20 cellular contexts compared by ENCODE assay signal in genomic region chr2:54353216-54353615, GRCh38.
"Had no signal": no experiment of that assay in that cellular context is flagged by ENCODE, and none has a peak within 500 bp of the region (broad histone marks: within the 10 kb centered on the region; RNA-seq: fewer than 3 reads in every experiment).

No MANE protein-coding gene starts in this region.

- H3K36me3 ChIP-seq: ovary, spleen, thoracic aorta, upper lobe of right lung had no signal

- H3K27ac Mint-ChIP-seq: activated CD4-positive, alpha-beta memory T cell treated with anti-CD3 and anti-CD28 coated beads for 36 hours; activated CD4-positive, alpha-beta T cell treated with anti-CD3 and anti-CD28 coated beads for 36 hours; activated naive CD8-positive, alpha-beta T cell treated with anti-CD3 and anti-CD28 coated beads for 36 hours; effector memory CD8-positive, alpha-beta T cell; memory B cell; naive thymus-derived CD8-positive, alpha-beta T cell; stimulated activated memory B cell treated with anti-CD40 and anti-IgM and Interleukin-4, amounts not matched to agents 10 μg/mL and 1 μg/mL and 100 μg/mL, for 72 hours had no signal

- H3K4me1 Mint-ChIP-seq: activated CD4-positive, alpha-beta T cell treated with anti-CD3 and anti-CD28 coated beads for 36 hours; activated naive CD8-positive, alpha-beta T cell treated with anti-CD3 and anti-CD28 coated beads for 36 hours; memory B cell; naive thymus-derived CD8-positive, alpha-beta T cell; stimulated activated memory B cell treated with anti-CD40 and anti-IgM and Interleukin-4, amounts not matched to agents 10 μg/mL and 1 μg/mL and 100 μg/mL, for 72 hours had no signal

- H3K27me3 Mint-ChIP-seq: activated naive CD8-positive, alpha-beta T cell treated with anti-CD3 and anti-CD28 coated beads for 36 hours; stimulated activated memory B cell treated with anti-CD40 and anti-IgM and Interleukin-4, amounts not matched to agents 10 μg/mL and 1 μg/mL and 100 μg/mL, for 72 hours had no signal

- H3K4me3 Mint-ChIP-seq: activated CD4-positive, alpha-beta memory T cell treated with anti-CD3 and anti-CD28 coated beads for 36 hours; activated CD4-positive, alpha-beta T cell treated with anti-CD3 and anti-CD28 coated beads for 36 hours; activated naive CD8-positive, alpha-beta T cell treated with anti-CD3 and anti-CD28 coated beads for 36 hours; effector memory CD8-positive, alpha-beta T cell; memory B cell; naive thymus-derived CD8-positive, alpha-beta T cell; stimulated activated memory B cell treated with anti-CD40 and anti-IgM and Interleukin-4, amounts not matched to agents 10 μg/mL and 1 μg/mL and 100 μg/mL, for 72 hours had no signal

- H3K9me3 Mint-ChIP-seq: activated CD4-positive, alpha-beta memory T cell treated with anti-CD3 and anti-CD28 coated beads for 36 hours; effector memory CD8-positive, alpha-beta T cell; stimulated activated memory B cell treated with anti-CD40 and anti-IgM and Interleukin-4, amounts not matched to agents 10 μg/mL and 1 μg/mL and 100 μg/mL, for 72 hours had no signal

- H3K9me3 ChIP-seq: ovary, spleen, thoracic aorta, upper lobe of right lung had no signal

- H3K27me3 ChIP-seq: ovary, spleen, upper lobe of right lung had no signal

- H3K4me1 ChIP-seq: spleen, upper lobe of right lung had no signal

- H3K27ac ChIP-seq: epithelial cell of prostate, ovary, spleen, thoracic aorta, upper lobe of right lung had no signal

- H3K36me3 Mint-ChIP-seq: activated CD4-positive, alpha-beta memory T cell treated with anti-CD3 and anti-CD28 coated beads for 36 hours; activated naive CD8-positive, alpha-beta T cell treated with anti-CD3 and anti-CD28 coated beads for 36 hours; stimulated activated memory B cell treated with anti-CD40 and anti-IgM and Interleukin-4, amounts not matched to agents 10 μg/mL and 1 μg/mL and 100 μg/mL, for 72 hours had no signal

- ATAC-seq: activated CD4-positive, alpha-beta T cell treated with anti-CD3 and anti-CD28 coated beads for 36 hours; effector memory CD8-positive, alpha-beta T cell; naive thymus-derived CD8-positive, alpha-beta T cell; sciatic nerve; stimulated activated memory B cell treated with anti-CD40 and anti-IgM and Interleukin-4, amounts not matched to agents 10 μg/mL and 1 μg/mL and 100 μg/mL, for 72 hours; upper lobe of right lung had no signal

- DNase-seq: activated CD4-positive, alpha-beta memory T cell treated with anti-CD3 and anti-CD28 coated beads for 36 hours; activated CD4-positive, alpha-beta T cell treated with anti-CD3 and anti-CD28 coated beads for 36 hours; activated naive CD4-positive, alpha-beta T cell; activated naive CD8-positive, alpha-beta T cell treated with anti-CD3 and anti-CD28 coated beads for 36 hours; activated T-cell treated with anti-CD3 and anti-CD28 coated beads for 4 hours; amniotic stem cell; caudate nucleus; effector memory CD8-positive, alpha-beta T cell; foreskin fibroblast; hypothalamus; naive thymus-derived CD8-positive, alpha-beta T cell; ovary; spleen; stimulated activated CD4-positive, alpha-beta T cell treated with anti-CD3 and anti-CD28 coated beads, Interleukin-4, amount 100 ng/mL, for 4 hours; upper lobe of right lung had no signal

- H3K4me3 ChIP-seq: ovary, spleen, thoracic aorta, upper lobe of right lung had no signal
